9 cellular contexts compared by ENCODE assay signal in the genomic region with DNA sequence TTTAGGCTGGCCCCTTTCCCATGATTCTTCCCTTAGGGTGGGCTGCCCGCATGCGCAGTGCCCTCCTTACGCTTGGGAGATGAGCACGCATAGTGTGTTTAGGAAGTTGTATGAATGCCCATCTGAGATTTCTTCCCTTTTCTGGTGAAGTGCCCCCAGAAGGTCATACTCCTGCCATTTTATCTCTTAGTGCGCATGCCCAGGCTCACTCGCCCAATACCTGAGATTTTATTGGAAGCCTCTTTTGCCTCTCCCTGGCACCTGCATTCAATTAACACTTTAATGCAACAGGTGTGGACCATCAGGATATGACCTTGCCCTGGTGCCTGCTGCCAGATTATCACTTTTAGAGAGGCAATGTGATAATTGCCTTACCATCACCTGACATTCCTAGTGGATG. TPM values are rescaled to one million over a fixed set of nuclear protein-coding genes. Genes with fewer than 3 reads are reported as not detected.
"Had no signal": no experiment of that assay in that cellular context is flagged by ENCODE, and none has a peak within 500 bp of the region (broad histone marks: within the 10 kb centered on the region; RNA-seq: fewer than 3 reads in every experiment).

No MANE protein-coding gene starts in this region.

- DNase-seq: IMR-90, KBM-7, KG1 had no signal

- ATAC-seq: HepG2 had no signal

- H3K27ac ChIP-seq: HL-60 had no signal

- FAIRE-seq: HepG2, HTR-8/SVneo had no signal

RNA-seq across cellular contexts. Expression of a gene that starts 45.5 kb away (rescaled TPM):
- total RNA-seq: HepG2, HT-29, HT1080 had no signal
- polyA plus RNA-seq: HepG2, IgD-negative memory B cell had no signal
